Comparison of ENCODE assay signal across 28 cellular contexts in the genomic region with DNA sequence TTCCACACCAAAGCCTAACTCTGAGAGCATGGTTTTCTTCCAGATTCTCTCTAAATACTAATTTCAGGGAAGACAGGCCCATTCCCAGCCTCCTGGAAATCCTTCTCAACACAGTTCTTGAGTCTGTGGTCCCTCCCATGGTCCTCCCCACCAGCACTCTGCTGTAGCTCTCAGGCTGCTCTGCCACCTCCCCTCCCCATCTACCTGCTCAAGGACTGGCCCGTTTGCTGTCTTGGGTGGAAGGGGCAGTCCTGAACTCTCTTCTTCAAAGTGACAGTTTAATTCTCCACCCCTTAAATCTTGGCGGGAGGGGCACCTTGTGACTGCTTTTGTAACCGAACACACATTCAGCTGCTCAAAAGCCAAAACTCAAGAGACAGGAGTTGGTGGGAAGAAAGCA. TPM values are rescaled to one million over a fixed set of nuclear protein-coding genes. Genes with fewer than 3 reads are reported as not detected.
DNase-seq lines count a peak whose midpoint lies in the region; ATAC-seq, FAIRE-seq and TF ChIP-seq lines count a peak whose summit lies in the region.
"Had no signal": no experiment of that assay in that cellular context is flagged by ENCODE, and none has a peak within 500 bp of the region (broad histone marks: within the 10 kb centered on the region; RNA-seq: fewer than 3 reads in every experiment).

No MANE protein-coding gene starts in this region.

- no peak overlapping the region for H3K9ac ChIP-seq in kidney (ENCODE audit: low read length in 2 of 2)
- H3K9ac ChIP-seq: BLaER1 had no signal

- peaks cover 6% of the 10 kb centered on the region for H3K4me1 Mint-ChIP-seq in activated naive CD8-positive, alpha-beta T cell (ENCODE audit: low read depth)
- H3K4me1 Mint-ChIP-seq in activated naive CD8-positive, alpha-beta T cell treated with anti-CD3 and anti-CD28 coated beads, Interleukin-2, amount 50 U/mL, for 24 hours = peaks cover 4% of the 10 kb centered on the region

- ATAC-seq in activated naive CD8-positive, alpha-beta T cell treated with anti-CD3 and anti-CD28 coated beads, Interleukin-2, amount 50 U/mL, for 24 hours = no peak
- no peak for ATAC-seq in upper lobe of right lung
- ATAC-seq in GM18502 (IDR thresholded peaks at IDR 0.05; ENCODE audit: poor library complexity, unreplicated experiment) = no peak
- ATAC-seq: HepG2, K562, Right ventricle myocardium inferior, SK-N-SH treated with all-trans-retinoic acid at 6 μM for 48 hours had no signal

- TF ChIP-seq CTCF in kidney (IDR thresholded peaks at IDR 0.05; ENCODE audit: borderline replicate concordance, extremely low read depth, insufficient read depth) (no peak), upper lobe of right lung (IDR thresholded peaks at IDR 0.05) (no peak)

- no peaks in the 10 kb centered on the region for H3K4me1 ChIP-seq in kidney (ENCODE audit: control insufficient read depth in 1 of 2, insufficient read depth in 1 of 2, low read depth in 1 of 2, low read length in 2 of 2)
- H3K4me1 ChIP-seq in upper lobe of right lung = no peaks in the 10 kb centered on the region
- H3K4me1 ChIP-seq: SJCRH30 had no signal

- intact Hi-C loops in kidney (cut with DNase I) = no loop called here
- intact Hi-C loops in upper lobe of right lung (cut with DNase I) = no loop called here

- peaks cover 2% of the 10 kb centered on the region for H3K36me3 Mint-ChIP-seq in activated naive CD8-positive, alpha-beta T cell
- H3K36me3 Mint-ChIP-seq in activated naive CD8-positive, alpha-beta T cell treated with anti-CD3 and anti-CD28 coated beads, Interleukin-2, amount 50 U/mL, for 24 hours (ENCODE audit: low read depth) = peaks cover 3% of the 10 kb centered on the region
- H3K36me3 Mint-ChIP-seq: CD4-positive, CD25-positive, alpha-beta regulatory T cell had no signal

- H3K4me3 ChIP-seq in kidney (ENCODE audit: low read length in 2 of 2) (no peak overlapping the region), upper lobe of right lung (no peak overlapping the region)
- H3K4me3 ChIP-seq: BLaER1, K562, SJCRH30 had no signal

- H3K36me3 ChIP-seq in kidney (ENCODE audit: control insufficient read depth in 1 of 2, insufficient read depth in 2 of 2, low read length in 2 of 2) (no peaks in the 10 kb centered on the region), upper lobe of right lung (no peaks in the 10 kb centered on the region)
- H3K36me3 ChIP-seq: BLaER1, SJCRH30 had no signal

- H3K27ac Mint-ChIP-seq in activated naive CD8-positive, alpha-beta T cell = peak overlapping the region; percentile 47
- H3K27ac Mint-ChIP-seq in activated naive CD8-positive, alpha-beta T cell treated with anti-CD3 and anti-CD28 coated beads, Interleukin-2, amount 50 U/mL, for 24 hours = no peak overlapping the region

- H3K27ac ChIP-seq in kidney (ENCODE audit: low read depth in 2 of 2, low read length in 2 of 2) (no peak overlapping the region), upper lobe of right lung (no peak overlapping the region)
- H3K27ac ChIP-seq: BLaER1, SJCRH30 had no signal

- no peaks in the 10 kb centered on the region for H3K9me3 Mint-ChIP-seq in activated naive CD8-positive, alpha-beta T cell (ENCODE audit: low read depth)
- H3K9me3 Mint-ChIP-seq in activated naive CD8-positive, alpha-beta T cell treated with anti-CD3 and anti-CD28 coated beads, Interleukin-2, amount 50 U/mL, for 24 hours = peaks cover 7% of the 10 kb centered on the region

- H3K9me3 ChIP-seq in kidney (ENCODE audit: control insufficient read depth in 1 of 2, low read length in 2 of 2) (no peaks in the 10 kb centered on the region), upper lobe of right lung (no peaks in the 10 kb centered on the region)

- no peaks in the 10 kb centered on the region for H3K27me3 Mint-ChIP-seq in activated naive CD8-positive, alpha-beta T cell
- H3K27me3 Mint-ChIP-seq in activated naive CD8-positive, alpha-beta T cell treated with anti-CD3 and anti-CD28 coated beads, Interleukin-2, amount 50 U/mL, for 24 hours = peaks cover 13% of the 10 kb centered on the region

- no peak for DNase-seq in activated naive CD8-positive, alpha-beta T cell treated with anti-CD3 and anti-CD28 coated beads, Interleukin-2, amount 50 U/mL, for 24 hours
- DNase-seq in NAMALWA (ENCODE audit: low spot score) (peak; percentile 28), kidney (peak; percentile 29), upper lobe of right lung (peak; percentile 33), NCI-H128 (lab: John Stamatoyannopoulos, UW; ENCODE audit: unreplicated experiment) (no peak)
- no peak for DNase-seq in activated naive CD4-positive, alpha-beta T cell treated with anti-CD3 and anti-CD28 coated beads, Interleukin-2, amount 50 U/mL, for 16 hours
- DNase-seq: CD4-positive, CD25-positive, alpha-beta regulatory T cell; H7; Kasumi-1; NCI-H1105; NCI-H146; NCI-H1930; NCI-H2107; NCI-H446; NCI-H524 treated with DMSO at 0.1 percent for 48 hours; NCI-H774; SJCRH30 had no signal

- no peak overlapping the region for H3K4me3 Mint-ChIP-seq in activated naive CD8-positive, alpha-beta T cell
- H3K4me3 Mint-ChIP-seq in activated naive CD8-positive, alpha-beta T cell treated with anti-CD3 and anti-CD28 coated beads, Interleukin-2, amount 50 U/mL, for 24 hours = no peak overlapping the region
- H3K4me3 Mint-ChIP-seq: CD4-positive, CD25-positive, alpha-beta regulatory T cell had no signal

- no peaks in the 10 kb centered on the region for H3K27me3 ChIP-seq in upper lobe of right lung
- H3K27me3 ChIP-seq: BLaER1, SJCRH30 had no signal

- FAIRE-seq in kidney (lab: Jason Lieb, UNC) = no peak
- FAIRE-seq: D721Med, HepG2, K562 had no signal

RNA-seq across cellular contexts. Expression of gene LCN15, which starts 7.6 kb away (rescaled TPM):
- total RNA-seq in kidney = not detected
- not detected for polyA plus RNA-seq in kidney (ENCODE audit: insufficient read depth, low read depth, low replicate concordance)
- not detected for total RNA-seq in upper lobe of right lung
- total RNA-seq: A172; CD4-positive, CD25-positive, alpha-beta regulatory T cell; H7; HT1080; K562; M059J; SJCRH30 had no signal
- polyA plus RNA-seq: CD4-positive, CD25-positive, alpha-beta regulatory T cell had no signal

RNA-seq across cellular contexts. Expression of gene LCN8, which starts 13.9 kb away (rescaled TPM):
- total RNA-seq in kidney (not detected), upper lobe of right lung (not detected)
- not detected for polyA plus RNA-seq in kidney (ENCODE audit: insufficient read depth, low read depth, low replicate concordance)
- total RNA-seq: A172; CD4-positive, CD25-positive, alpha-beta regulatory T cell; H7; HepG2; HT1080; K562; M059J; Right ventricle myocardium inferior; SJCRH30 had no signal
- polyA plus RNA-seq: CD4-positive, CD25-positive, alpha-beta regulatory T cell; K562 had no signal

RNA-seq across cellular contexts. Expression of gene TMEM141, which starts 19.2 kb away (rescaled TPM):
- total RNA-seq in kidney (96.5 TPM), upper lobe of right lung (64.4 TPM)
- 403 TPM for polyA plus RNA-seq in kidney (ENCODE audit: insufficient read depth, low read depth, low replicate concordance)

RNA-seq across cellular contexts. Expression of gene LCN6, which starts 23.6 kb away (rescaled TPM):
- total RNA-seq in kidney (16.0 TPM), upper lobe of right lung (21.5 TPM)
- polyA plus RNA-seq in kidney (ENCODE audit: insufficient read depth, low read depth, low replicate concordance) = not detected
- total RNA-seq: A172; CD4-positive, CD25-positive, alpha-beta regulatory T cell; H7; HepG2; HT1080; M059J; SJCRH30 had no signal
- polyA plus RNA-seq: CD4-positive, CD25-positive, alpha-beta regulatory T cell; HepG2 had no signal

RNA-seq across cellular contexts. Expression of gene CCDC183, which starts 24.2 kb away (rescaled TPM):
- total RNA-seq in kidney (0.88 TPM), upper lobe of right lung (4.0 TPM)
- 3.1 TPM for polyA plus RNA-seq in kidney (ENCODE audit: insufficient read depth, low read depth, low replicate concordance)
- total RNA-seq: HT1080, M059J had no signal

Comparison
In these comparisons a context has a peak if more than half of its experiments do, and no peak if none do; other contexts are left out.
1. DNase-seq: peak in NAMALWA (single experiment), kidney (single experiment) and upper lobe of right lung (single experiment); none in activated naive CD8-positive, alpha-beta T cell treated with anti-CD3 and anti-CD28 coated beads, Interleukin-2, amount 50 U/mL, for 24 hours (single experiment), NCI-H128 (single experiment) and activated naive CD4-positive, alpha-beta T cell treated with anti-CD3 and anti-CD28 coated beads, Interleukin-2, amount 50 U/mL, for 16 hours (single experiment).